8 cellular contexts compared by ENCODE assay signal in genomic region chr19:41959056-41960053, GRCh38. TPM values are rescaled to one million over a fixed set of nuclear protein-coding genes. Genes with fewer than 3 reads are reported as not detected.
A peak's percentile ranks its signal among the peaks of the same experiment; 100 is the strongest.
DNase-seq lines count a peak whose midpoint lies in the region; ATAC-seq and TF ChIP-seq lines count a peak whose summit lies in the region.

Gene RABAC1, minus strand, starts transcription at chr19:41959321. Its CDS starts 29 bp downstream, at chr19:41959292.

- CTCF ChIA-PET in mammary epithelial cell (lab: Charles Lee; ENCODE audit: low non-redundant PET): no interaction called here

- TSS peak; percentile 52 for BruUV-seq in mammary epithelial cell (replicated peaks; lab: Mats Ljungman, UMichigan)

- TF ChIP-seq CTCF in WERI-Rb-1 (IDR thresholded peaks at IDR 0.05; ENCODE audit: low read depth, low read length) (no peak), mammary epithelial cell (conservative IDR thresholded peaks at IDR 0.05 in 1 of 2, IDR thresholded peaks at IDR 0.05 in 1 of 2; ENCODE audit: extremely low read depth in 1 of 2, insufficient read depth in 1 of 2, low read depth in 1 of 2, low read length in 2 of 2) (peak; percentile 6 to 30), smooth muscle cell (IDR thresholded peaks at IDR 0.05; ENCODE audit: borderline replicate concordance, insufficient read depth, poor library complexity, severe bottlenecking) (peak; percentile 4)

- no peaks in the 10 kb centered on the region for H3K9me3 ChIP-seq in WERI-Rb-1 (ENCODE audit: severe bottlenecking)
- H3K9me3 ChIP-seq in mammary epithelial cell (replicated peaks; ENCODE audit: insufficient read depth, low read length): no peaks in the 10 kb centered on the region
- no peaks in the 10 kb centered on the region for H3K9me3 ChIP-seq in smooth muscle cell (replicated peaks; ENCODE audit: low read depth)

- H4K20me1 ChIP-seq in mammary epithelial cell (ENCODE audit: insufficient read depth, low read length): no peaks in the 10 kb centered on the region
- H4K20me1 ChIP-seq in smooth muscle cell (ENCODE audit: low read depth): peaks cover 23% of the 10 kb centered on the region

- H2AFZ ChIP-seq in ACC112 (ENCODE audit: low read length, unreplicated experiment): no peak within 1 kb of the TSS
- H2AFZ ChIP-seq in mammary epithelial cell (ENCODE audit: low read depth, low read length): peak within 1 kb of the TSS; percentile 82
- peak within 1 kb of the TSS; percentile 38 for H2AFZ ChIP-seq in smooth muscle cell (ENCODE audit: low read depth)

- dilution Hi-C loops in mammary epithelial cell (cut with HindIII; ENCODE audit: low sequenced_read_pairs): loop anchor here (5.0 to 10.0 kb wide), 4 partner anchors 82 to 295 kb away; partner anchors contain the start of genes CD79A, CEACAM6 and ERF

- intact Hi-C loops in mammary epithelial cell (cut with micrococcal nuclease): loop anchor here (1.0 to 5.0 kb wide), 5 partner anchors 37 to 133 kb away; partner anchors contain the start of gene ZNF574

- H3K27me3 ChIP-seq in ACC112 (ENCODE audit: insufficient read depth, low read length): no peaks in the 10 kb centered on the region
- H3K27me3 ChIP-seq in WERI-Rb-1 (ENCODE audit: insufficient read depth, low read depth, severe bottlenecking): no peaks in the 10 kb centered on the region
- H3K27me3 ChIP-seq in mammary epithelial cell (ENCODE audit: insufficient read depth, low read length): no peaks in the 10 kb centered on the region
- no peaks in the 10 kb centered on the region for H3K27me3 ChIP-seq in smooth muscle cell (ENCODE audit: low read depth)

- WGBS in mammary epithelial cell (ENCODE audit: low coverage, missing lambda C conversion rate): 17% methylated on average over 24 of the region's 46 CpGs
- 5% methylated on average over 43 of the region's 46 CpGs for WGBS in smooth muscle cell (ENCODE audit: low lambda C conversion rate)

- H3K27ac ChIP-seq in ACC112 (ENCODE audit: low read depth, low read length) (peak within 1 kb of the TSS; percentile 39), WERI-Rb-1 (peak within 1 kb of the TSS; percentile 67), mammary epithelial cell (ENCODE audit: insufficient read depth, low read depth, low read length) (peak within 1 kb of the TSS; percentile 77), smooth muscle cell (ENCODE audit: low read depth) (peak within 1 kb of the TSS; percentile 85)

- peak within 1 kb of the TSS; percentile 88 for H3K9ac ChIP-seq in mammary epithelial cell (ENCODE audit: insufficient read depth, low read length)
- H3K9ac ChIP-seq in smooth muscle cell (ENCODE audit: low read depth): peak within 1 kb of the TSS; percentile 94

- DNase-seq in NCI-H2227 (lab: John Stamatoyannopoulos, UW; ENCODE audit: unreplicated experiment): peak; percentile 100
- peak; percentile 96 for DNase-seq in WERI-Rb-1
- DNase-seq in mammary epithelial cell: peak; percentile 86
- peak; percentile 94 for DNase-seq in iPS-NIHi11 (ENCODE audit: low spot score)
- peak; percentile 66 for DNase-seq in smooth muscle cell (lab: John Stamatoyannopoulos, UW; ENCODE audit: unreplicated experiment)

- ATAC-seq in GM18868 (IDR thresholded peaks at IDR 0.05; ENCODE audit: unreplicated experiment): peak; percentile 87
- peak; percentile 81 for ATAC-seq in HG03135 (IDR thresholded peaks at IDR 0.05; ENCODE audit: unreplicated experiment)

- H3K79me2 ChIP-seq in ACC112 (ENCODE audit: control insufficient read depth, insufficient read depth, low read length, unreplicated experiment): no peaks in the 10 kb centered on the region
- H3K79me2 ChIP-seq in mammary epithelial cell (ENCODE audit: insufficient read depth, low read length): peaks cover 9% of the 10 kb centered on the region
- H3K79me2 ChIP-seq in smooth muscle cell (ENCODE audit: low read depth): no peaks in the 10 kb centered on the region

- peak within 1 kb of the TSS; percentile 88 for H3K4me3 ChIP-seq in ACC112 (ENCODE audit: low read depth, low read length)
- peak within 1 kb of the TSS; percentile 90 for H3K4me3 ChIP-seq in WERI-Rb-1 (ENCODE audit: low read depth, low read length)
- peak within 1 kb of the TSS; percentile 62 to 93 (median 76) for H3K4me3 ChIP-seq in mammary epithelial cell (replicated peaks in 1 of 3; ENCODE audit: insufficient read depth in 1 of 3, low read depth in 2 of 3, low read length in 3 of 3)
- peak within 1 kb of the TSS; percentile 75 for H3K4me3 ChIP-seq in smooth muscle cell

- in situ Hi-C loops in mammary epithelial cell (cut with MboI; ENCODE audit: low sequenced_read_pairs in 2 of 2): no loop called here

- H3K36me3 ChIP-seq in ACC112 (ENCODE audit: insufficient read depth, low read length): no peaks in the 10 kb centered on the region
- H3K36me3 ChIP-seq in WERI-Rb-1: peaks cover 11% of the 10 kb centered on the region
- peaks cover 2% of the 10 kb centered on the region for H3K36me3 ChIP-seq in mammary epithelial cell (ENCODE audit: insufficient read depth, low read length)
- no peaks in the 10 kb centered on the region for H3K36me3 ChIP-seq in smooth muscle cell (ENCODE audit: low read depth)

- H3K4me2 ChIP-seq in mammary epithelial cell (ENCODE audit: insufficient read depth, low read depth, low read length) (peak within 1 kb of the TSS; percentile 97), smooth muscle cell (peak within 1 kb of the TSS; percentile 87)

- H3K4me1 ChIP-seq in ACC112 (ENCODE audit: control insufficient read depth, insufficient read depth, low read length, unreplicated experiment) (peaks cover 7% of the 10 kb centered on the region), mammary epithelial cell (ENCODE audit: insufficient read depth, low read length) (peaks cover 14% of the 10 kb centered on the region), smooth muscle cell (ENCODE audit: low read depth) (peaks cover 5% of the 10 kb centered on the region)

- no peaks in the 10 kb centered on the region for H3F3A ChIP-seq in smooth muscle cell (ENCODE audit: low read depth)

RNA-seq across cellular contexts. Expression of gene RABAC1, which starts in this region (rescaled TPM):
- total RNA-seq in mammary epithelial cell: 100 to 1,000 TPM in 1 of 2 donors, 10 to 100 TPM in 1; 74.8 to 154 TPM
- 154 TPM for polyA plus RNA-seq in mammary epithelial cell
- polyA minus RNA-seq in mammary epithelial cell: 102 TPM
- total RNA-seq in smooth muscle cell: 254 and 304 TPM in 2 replicates
- polyA plus RNA-seq in smooth muscle cell: 532 and 581 TPM in 2 replicates

Comparison
In these comparisons a context has a peak if more than half of its experiments do, and no peak if none do; other contexts are left out.
1. Peak in every context shown above with its lines: DNase-seq, ATAC-seq, H3K4me3 ChIP-seq and H3K27ac ChIP-seq.